ENCODE assay signal across 1 cellular context in genomic region chr2:99787011-99787410, GRCh38.
TF ChIP-seq lines count a peak whose summit lies in the region.

No MANE protein-coding gene starts in this region.

TF ChIP-seq in H1, 55 proteins besides CTCF, POLR2A, EP300 and RAD21 (continued from another document):
- TF ChIP-seq CHD7 (IDR thresholded peaks at IDR 0.05; ENCODE audit: insufficient replicate concordance, low read length) (no peak), CREB1 (IDR thresholded peaks at IDR 0.05) (no peak), POU5F1 (IDR thresholded peaks at IDR 0.05; ENCODE audit: low read depth, low read length) (no peak), TCF12 (IDR thresholded peaks at IDR 0.05; ENCODE audit: low read depth, low read length) (no peak), TBP (IDR thresholded peaks at IDR 0.05; ENCODE audit: low read depth, low read length) (no peak), ASH2L (IDR thresholded peaks at IDR 0.05; ENCODE audit: low read length) (no peak), RNF2 (IDR thresholded peaks at IDR 0.05; ENCODE audit: borderline replicate concordance, low read depth, low read length, missing control alignments, poor library complexity, severe bottlenecking) (no peak), SP2 (IDR thresholded peaks at IDR 0.05; ENCODE audit: low read length) (no peak)
TF ChIP-seq in H1: peak in this region for 0.
